In the genomic region with DNA sequence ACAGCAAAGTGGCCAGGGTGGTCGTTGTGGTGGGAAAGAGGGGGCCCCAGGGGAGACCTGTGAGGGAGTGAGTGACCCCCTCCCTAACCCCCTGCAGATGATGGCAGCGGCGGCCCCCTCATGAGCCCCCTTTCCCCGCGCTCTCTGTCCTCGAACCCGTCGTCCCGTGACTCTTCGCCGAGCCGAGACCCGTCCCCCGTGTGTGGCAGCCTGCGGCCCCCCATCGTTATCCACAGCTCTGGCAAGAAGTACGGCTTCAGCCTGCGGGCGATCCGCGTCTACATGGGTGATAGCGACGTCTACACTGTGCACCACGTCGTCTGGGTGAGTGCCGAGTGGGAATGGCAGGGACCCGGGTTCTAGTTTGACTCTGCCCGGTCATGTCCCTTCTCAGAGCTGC, we compare ENCODE assay signal across 30 cellular contexts. TPM values are rescaled to one million over a fixed set of nuclear protein-coding genes. Genes with fewer than 3 reads are reported as not detected.
"Had no signal": no experiment of that assay in that cellular context is flagged by ENCODE, and none has a peak within 500 bp of the region (broad histone marks: within the 10 kb centered on the region; RNA-seq: fewer than 3 reads in every experiment).

No MANE protein-coding gene starts in this region.

- H3K9me3 ChIP-seq: body of pancreas, esophagus muscularis mucosa, gastrocnemius medialis, heart left ventricle had no signal

- H3K4me3 Mint-ChIP-seq: activated B cell treated with CpG ODN at 0.5 μM for 24 hours; activated CD8-positive, alpha-beta T cell treated with anti-CD3 and anti-CD28 coated beads for 36 hours; activated naive CD4-positive, alpha-beta T cell treated with anti-CD3 and anti-CD28 coated beads, Interleukin-2, amount 10 ng/mL, durations not matched to agents 7 days and 5 days; activated naive CD8-positive, alpha-beta T cell; activated T-cell treated with anti-CD3 and anti-CD28 coated beads, Interleukin-2, amount 50 U/mL, for 4 hours; effector memory CD8-positive, alpha-beta T cell had no signal

- H3K4me1 ChIP-seq: body of pancreas, esophagus muscularis mucosa, foreskin keratinocyte, heart left ventricle had no signal

- H3K4me3 ChIP-seq: body of pancreas, esophagus muscularis mucosa, gastrocnemius medialis, heart left ventricle had no signal

- H3K27ac ChIP-seq: body of pancreas, esophagus muscularis mucosa, foreskin keratinocyte, gastrocnemius medialis, heart left ventricle, VCaP had no signal

- H3K27ac Mint-ChIP-seq: activated B cell treated with CpG ODN at 0.5 μM for 24 hours; activated CD8-positive, alpha-beta T cell treated with anti-CD3 and anti-CD28 coated beads for 36 hours; activated naive CD4-positive, alpha-beta T cell treated with anti-CD3 and anti-CD28 coated beads, Interleukin-2, amount 10 ng/mL, durations not matched to agents 7 days and 5 days; activated naive CD8-positive, alpha-beta T cell; activated T-helper 2 cell treated with anti-CD3 and anti-CD28 coated beads, Interferon-gamma antibody, Interleukin-2, Interleukin-4, amounts not matched to agents 10 μg/mL and 5 μg/mL and 100 μg/mL, durations not matched to agents 14 hours and 24 hours and 36 hours had no signal

- H3K27me3 Mint-ChIP-seq: activated B cell treated with CpG ODN at 0.5 μM for 24 hours; activated CD8-positive, alpha-beta T cell treated with anti-CD3 and anti-CD28 coated beads for 36 hours; activated naive CD4-positive, alpha-beta T cell treated with anti-CD3 and anti-CD28 coated beads, Interleukin-2, amount 10 ng/mL, durations not matched to agents 7 days and 5 days; activated naive CD8-positive, alpha-beta T cell; effector memory CD8-positive, alpha-beta T cell had no signal

- H3K36me3 ChIP-seq: gastrocnemius medialis had no signal

- H3K9me3 Mint-ChIP-seq: activated B cell treated with CpG ODN at 0.5 μM for 24 hours; activated CD8-positive, alpha-beta T cell treated with anti-CD3 and anti-CD28 coated beads for 36 hours; activated naive CD4-positive, alpha-beta T cell treated with anti-CD3 and anti-CD28 coated beads, Interleukin-2, amount 10 ng/mL, durations not matched to agents 7 days and 5 days; activated T-cell treated with anti-CD3 and anti-CD28 coated beads, Interleukin-2, amount 50 U/mL, for 4 hours; activated T-helper 2 cell treated with anti-CD3 and anti-CD28 coated beads, Interferon-gamma antibody, Interleukin-2, Interleukin-4, amounts not matched to agents 10 μg/mL and 5 μg/mL and 100 μg/mL, durations not matched to agents 14 hours and 24 hours and 36 hours; effector memory CD8-positive, alpha-beta T cell had no signal

- H3K27me3 ChIP-seq: body of pancreas, esophagus muscularis mucosa, foreskin keratinocyte, gastrocnemius medialis, heart left ventricle had no signal

- DNase-seq: activated B cell treated with CpG ODN at 0.5 μM for 24 hours; activated CD4-positive, alpha-beta T cell treated with anti-CD3 and anti-CD28 coated beads for 4 hours; activated CD4-positive, alpha-beta T cell treated with anti-CD3 and anti-CD28 coated beads, Interleukin-2, amount 50 U/mL, for 1 hour; activated CD4-positive, alpha-beta T cell treated with anti-CD3 and anti-CD28 coated beads, Interleukin-2, amount 50 U/mL, for 48 hours; activated CD8-positive, alpha-beta memory T cell treated with anti-CD3 and anti-CD28 coated beads for 24 hours; activated CD8-positive, alpha-beta T cell treated with anti-CD3 and anti-CD28 coated beads for 36 hours; activated effector memory CD4-positive, alpha-beta T cell treated with anti-CD3 and anti-CD28 coated beads, Interleukin-2, amount 50 U/mL, for 16 hours; activated naive CD4-positive, alpha-beta T cell treated with anti-CD3 and anti-CD28 coated beads, Interleukin-2, amount 10 ng/mL, durations not matched to agents 7 days and 5 days; activated T-cell treated with anti-CD3 and anti-CD28 coated beads, Interleukin-2, amount 50 U/mL, for 4 hours; amniotic stem cell; aorta; body of pancreas; caudate nucleus; cortex of kidney; dermis blood vessel endothelial cell; effector CD4-positive, alpha-beta T cell; effector memory CD8-positive, alpha-beta T cell; erythroblast; foreskin keratinocyte; gastrocnemius medialis; glutamatergic neuron; heart left ventricle; T-helper 1 cell; T-helper 2 cell had no signal

- H3K4me1 Mint-ChIP-seq: activated B cell treated with CpG ODN at 0.5 μM for 24 hours; activated naive CD4-positive, alpha-beta T cell treated with anti-CD3 and anti-CD28 coated beads, Interleukin-2, amount 10 ng/mL, durations not matched to agents 7 days and 5 days had no signal

- ATAC-seq: activated CD4-positive, CD25-positive, alpha-beta regulatory T cell treated with anti-CD3 and anti-CD28 coated beads, Interleukin-2, amount 50 U/mL, for 24 hours; activated CD8-positive, alpha-beta T cell treated with anti-CD3 and anti-CD28 coated beads for 36 hours; activated T-cell treated with anti-CD3 and anti-CD28 coated beads, Interleukin-2, amount 50 U/mL, for 4 hours; body of pancreas; effector memory CD8-positive, alpha-beta T cell; foreskin keratinocyte; gastrocnemius medialis; heart left ventricle had no signal

RNA-seq across cellular contexts. Expression of gene IL12RB1, which starts 58.2 kb away (rescaled TPM):
- total RNA-seq: chondrocyte had no signal
